In genomic region chr10:24616536-24616935, GRCh38 we compare ENCODE assay signal across 33 cellular contexts.
A peak's percentile ranks its signal among the peaks of the same experiment; 100 is the strongest.
DNase-seq lines count a peak whose midpoint lies in the region; ATAC-seq, FAIRE-seq and TF ChIP-seq lines count a peak whose summit lies in the region.
"Had no signal": no experiment of that assay in that cellular context is flagged by ENCODE, and none has a peak within 500 bp of the region (broad histone marks: within the 10 kb centered on the region; RNA-seq: fewer than 3 reads in every experiment).

No MANE protein-coding gene starts in this region.

- H3K27ac Mint-ChIP-seq in HFFc6, result peak overlapping the region; percentile 70
- H3K27ac Mint-ChIP-seq in astrocyte (ENCODE audit: unreplicated experiment), result no peak overlapping the region
- no peak overlapping the region for H3K27ac Mint-ChIP-seq in T-helper 17 cell
- H3K27ac Mint-ChIP-seq: activated CD4-positive, alpha-beta T cell treated with anti-CD3 and anti-CD28 coated beads, Interleukin-2, amount 10 ng/mL, durations not matched to agents 24 days and 14 days; activated naive CD8-positive, alpha-beta T cell treated with anti-CD3 and anti-CD28 coated beads for 36 hours; B cell; CD8-positive, alpha-beta memory T cell; dendritic cell treated with granulocyte-macrophage colony-stimulating factor and Interleukin-4, amounts not matched to agents 40 ng/mL and 50 ng/mL, for 4 days had no signal

- peaks cover 4% of the 10 kb centered on the region for H3K79me2 ChIP-seq in ACC112 (ENCODE audit: control insufficient read depth, insufficient read depth, low read length, unreplicated experiment)
- peaks cover 30% of the 10 kb centered on the region for H3K79me2 ChIP-seq in astrocyte (ENCODE audit: insufficient read depth, low read length)
- H3K79me2 ChIP-seq in keratinocyte (ENCODE audit: control insufficient read depth, insufficient read depth, low read length), result peaks cover 12% of the 10 kb centered on the region
- H3K79me2 ChIP-seq: hepatocyte had no signal

- H2AFZ ChIP-seq in ACC112 (ENCODE audit: low read length, unreplicated experiment), result no peak overlapping the region
- H2AFZ ChIP-seq in astrocyte (ENCODE audit: low read depth, low read length), result no peak overlapping the region
- H2AFZ ChIP-seq in keratinocyte (ENCODE audit: control insufficient read depth, low read length), result no peak overlapping the region
- H2AFZ ChIP-seq: hepatocyte had no signal

- intact Hi-C loops in esophagus muscularis mucosa (cut with DNase I), result loop anchor here (5.0 kb wide), 1 partner anchor 461 kb away; no protein-coding TSS in a partner anchor

- no peak for ATAC-seq in T-helper 17 cell
- ATAC-seq: gastroesophageal sphincter, left colon, pancreas had no signal

- H3K4me1 Mint-ChIP-seq in HFFc6 (ENCODE audit: low read depth), result peaks cover 25% of the 10 kb centered on the region
- H3K4me1 Mint-ChIP-seq in astrocyte (ENCODE audit: low read depth, unreplicated experiment), result no peaks in the 10 kb centered on the region
- peaks cover 17% of the 10 kb centered on the region for H3K4me1 Mint-ChIP-seq in T-helper 17 cell
- H3K4me1 Mint-ChIP-seq: B cell; central memory CD8-positive, alpha-beta T cell had no signal

- H3K27me3 ChIP-seq in ACC112 (ENCODE audit: insufficient read depth, low read length), result no peaks in the 10 kb centered on the region
- H3K27me3 ChIP-seq in astrocyte (ENCODE audit: insufficient read depth, low read length), result no peaks in the 10 kb centered on the region
- H3K27me3 ChIP-seq in keratinocyte (ENCODE audit: control insufficient read depth, extremely low read depth, insufficient read depth, low read length), result no peaks in the 10 kb centered on the region
- H3K27me3 ChIP-seq in esophagus muscularis mucosa, result no peaks in the 10 kb centered on the region
- H3K27me3 ChIP-seq: ascending aorta, gastroesophageal sphincter, hepatocyte, pancreas, upper lobe of left lung had no signal

- no peak for TF ChIP-seq CTCF in HFFc6 (IDR thresholded peaks at IDR 0.05)
- TF ChIP-seq CTCF in astrocyte (IDR thresholded peaks at IDR 0.05; ENCODE audit: insufficient read depth, low read depth, low read length), result no peak
- TF ChIP-seq CTCF in keratinocyte (optimal IDR thresholded peaks at IDR 0.05 in 1 of 3, IDR thresholded peaks at IDR 0.05 in 1 of 3, conservative IDR thresholded peaks at IDR 0.05 in 1 of 3; ENCODE audit: extremely low read depth in 1 of 3, insufficient read depth in 2 of 3, low read length in 3 of 3), result no peak
- no peak for TF ChIP-seq CTCF in esophagus muscularis mucosa (IDR thresholded peaks at IDR 0.05)

- H3K9me3 ChIP-seq in astrocyte (ENCODE audit: insufficient read depth, low read depth, low read length) (no peaks in the 10 kb centered on the region), keratinocyte (ENCODE audit: control insufficient read depth, low read depth, low read length) (no peaks in the 10 kb centered on the region), esophagus muscularis mucosa (no peaks in the 10 kb centered on the region), T-helper 17 cell (ENCODE audit: control insufficient read depth, low read length, poor library complexity, severe bottlenecking) (no peaks in the 10 kb centered on the region)
- H3K9me3 ChIP-seq: ascending aorta, gastroesophageal sphincter, pancreas, upper lobe of left lung had no signal

- 92% methylated on average over 3 of the region's 3 CpGs for WGBS in esophagus muscularis mucosa

- dilution Hi-C loops in keratinocyte (cut with MboI; ENCODE audit: extremely low pct_ligation_motif_present, low sequenced_read_pairs), result no loop called here

- H3K4me3 Mint-ChIP-seq in HFFc6 (peak overlapping the region; percentile 28), astrocyte (ENCODE audit: unreplicated experiment) (no peak overlapping the region), T-helper 17 cell (no peak overlapping the region)
- H3K4me3 Mint-ChIP-seq: activated CD4-positive, alpha-beta T cell treated with anti-CD3 and anti-CD28 coated beads, Interleukin-2, amount 10 ng/mL, durations not matched to agents 24 days and 14 days; activated naive CD8-positive, alpha-beta T cell treated with anti-CD3 and anti-CD28 coated beads for 36 hours; B cell; CD8-positive, alpha-beta memory T cell; central memory CD8-positive, alpha-beta T cell; dendritic cell treated with granulocyte-macrophage colony-stimulating factor and Interleukin-4, amounts not matched to agents 40 ng/mL and 50 ng/mL, for 4 days had no signal

- no peak overlapping the region for H3K4me2 ChIP-seq in astrocyte (ENCODE audit: low read length)
- no peak overlapping the region for H3K4me2 ChIP-seq in keratinocyte (ENCODE audit: control insufficient read depth, extremely low read depth, insufficient read depth, low read depth, low read length)
- H3K4me2 ChIP-seq: hepatocyte had no signal

- no peak for TF ChIP-seq POLR2A in esophagus muscularis mucosa (IDR thresholded peaks at IDR 0.05; ENCODE audit: low read depth)

- FAIRE-seq in astrocyte (lab: Jason Lieb, UNC) (no peak), keratinocyte (lab: Jason Lieb, UNC) (no peak)
- FAIRE-seq: GM12892, pancreas, RCC 7860, small intestine had no signal

- peaks cover 11% of the 10 kb centered on the region for H3K4me1 ChIP-seq in ACC112 (ENCODE audit: control insufficient read depth, insufficient read depth, low read length, unreplicated experiment)
- H3K4me1 ChIP-seq in astrocyte (ENCODE audit: insufficient read depth, low read length), result no peaks in the 10 kb centered on the region
- peaks cover 17% of the 10 kb centered on the region for H3K4me1 ChIP-seq in keratinocyte (ENCODE audit: control insufficient read depth, extremely low read depth, insufficient read depth, low read length)
- no peaks in the 10 kb centered on the region for H3K4me1 ChIP-seq in esophagus muscularis mucosa
- H3K4me1 ChIP-seq: ascending aorta, gastroesophageal sphincter, pancreas, upper lobe of left lung had no signal

- H3K27ac ChIP-seq in ACC112 (ENCODE audit: low read depth, low read length) (peak overlapping the region; percentile 42), astrocyte (ENCODE audit: low read depth, low read length) (no peak overlapping the region), keratinocyte (ENCODE audit: control insufficient read depth, insufficient read depth, low read length) (peak overlapping the region; percentile 29), esophagus muscularis mucosa (replicated peaks in 1 of 4) (no peak overlapping the region)
- H3K27ac ChIP-seq: ascending aorta, gastroesophageal sphincter, hepatocyte, pancreas, upper lobe of left lung, WERI-Rb-1 had no signal

- peaks cover 3% of the 10 kb centered on the region for H3K27me3 Mint-ChIP-seq in HFFc6 (ENCODE audit: insufficient read depth)
- no peaks in the 10 kb centered on the region for H3K27me3 Mint-ChIP-seq in astrocyte (ENCODE audit: low read depth, unreplicated experiment)
- H3K27me3 Mint-ChIP-seq in T-helper 17 cell, result no peaks in the 10 kb centered on the region
- H3K27me3 Mint-ChIP-seq: activated CD4-positive, alpha-beta T cell treated with anti-CD3 and anti-CD28 coated beads, Interleukin-2, amount 10 ng/mL, durations not matched to agents 24 days and 14 days; activated naive CD8-positive, alpha-beta T cell treated with anti-CD3 and anti-CD28 coated beads for 36 hours; B cell; CD8-positive, alpha-beta memory T cell; central memory CD8-positive, alpha-beta T cell; dendritic cell treated with granulocyte-macrophage colony-stimulating factor and Interleukin-4, amounts not matched to agents 40 ng/mL and 50 ng/mL, for 4 days had no signal

- TF ChIP-seq EP300 in esophagus muscularis mucosa (IDR thresholded peaks at IDR 0.05), result no peak

- no peaks in the 10 kb centered on the region for H3K9me1 ChIP-seq in keratinocyte (ENCODE audit: control insufficient read depth, extremely low read depth, insufficient read depth, low read length)

- H3K4me3 ChIP-seq in ACC112 (ENCODE audit: low read depth, low read length) (no peak overlapping the region), astrocyte (ENCODE audit: insufficient read depth, low read depth, low read length) (no peak overlapping the region), keratinocyte (ENCODE audit: control insufficient read depth in 2 of 3, extremely low read depth in 1 of 3, insufficient read depth in 2 of 3, low read depth in 1 of 3, low read length in 3 of 3) (no peak overlapping the region), esophagus muscularis mucosa (no peak overlapping the region)
- H3K4me3 ChIP-seq: ascending aorta, gastroesophageal sphincter, hepatocyte, pancreas, upper lobe of left lung had no signal

- H3K36me3 ChIP-seq in ACC112 (ENCODE audit: insufficient read depth, low read length) (peaks cover 11% of the 10 kb centered on the region; the same call in 1 of the 2 replicates), astrocyte (ENCODE audit: insufficient read depth, low read length) (no peaks in the 10 kb centered on the region), keratinocyte (ENCODE audit: control insufficient read depth in 2 of 2, extremely low read depth in 1 of 2, insufficient read depth in 2 of 2, low read length in 2 of 2) (peaks cover 4 to 13% of the 10 kb centered on the region in 2 experiments), esophagus muscularis mucosa (peaks cover 0 to 31% (median 12%) of the 10 kb centered on the region in 4 donors)
- H3K36me3 ChIP-seq: WERI-Rb-1 had no signal

- no peak overlapping the region for H3K9ac ChIP-seq in astrocyte (ENCODE audit: low read length)
- no peak overlapping the region for H3K9ac ChIP-seq in keratinocyte (ENCODE audit: control insufficient read depth, extremely low read depth, insufficient read depth, low read length)

- H4K20me1 ChIP-seq in astrocyte (ENCODE audit: insufficient read depth, low read length) (peaks cover 3% of the 10 kb centered on the region), keratinocyte (ENCODE audit: control insufficient read depth, extremely low read depth, insufficient read depth, low read length) (no peaks in the 10 kb centered on the region)

- H3K36me3 Mint-ChIP-seq in HFFc6 (ENCODE audit: low read depth) (peaks cover 9% of the 10 kb centered on the region), astrocyte (ENCODE audit: low read depth, unreplicated experiment) (peaks cover 16% of the 10 kb centered on the region), T-helper 17 cell (ENCODE audit: low read depth) (peaks cover 9% of the 10 kb centered on the region)
- H3K36me3 Mint-ChIP-seq: activated naive CD8-positive, alpha-beta T cell treated with anti-CD3 and anti-CD28 coated beads for 36 hours had no signal

- peak; percentile 27 for DNase-seq in HFFc6
- DNase-seq in astrocyte (ENCODE audit: low read depth), result peak; percentile 22
- DNase-seq in keratinocyte (ENCODE audit: low read depth, low spot score), result no peak
- no peak for DNase-seq in anterior cingulate cortex (lab: John Stamatoyannopoulos, UW)
- DNase-seq in esophagus muscularis mucosa (ENCODE audit: extremely low spot score), result no peak
- DNase-seq in activated T-cell treated with anti-CD3 and anti-CD28 coated beads for 4 hours, result no peak
- DNase-seq in T-helper 17 cell, result no peak
- DNase-seq: activated CD4-positive, alpha-beta T cell treated with anti-CD3 and anti-CD28 coated beads, Interleukin-2, amount 10 ng/mL, durations not matched to agents 24 days and 14 days; activated gamma-delta T cell; activated naive CD8-positive, alpha-beta T cell treated with anti-CD3 and anti-CD28 coated beads for 36 hours; activated T-cell treated with anti-CD3 and anti-CD28 coated beads, Interleukin-2, amount 50 U/mL, for 1 hour; CD8-positive, alpha-beta memory T cell; left colon; NCI-H1092; NCI-H187; NCI-H446 treated with DMSO at 0.1 percent for 48 hours; NCI-H82; pancreas; retina; small intestine; stimulated activated naive CD4-positive, alpha-beta T cell; T1000; upper lobe of left lung; WERI-Rb-1 had no signal

- no peaks in the 10 kb centered on the region for H3K9me3 Mint-ChIP-seq in HFFc6
- no peaks in the 10 kb centered on the region for H3K9me3 Mint-ChIP-seq in astrocyte (ENCODE audit: unreplicated experiment)
- H3K9me3 Mint-ChIP-seq: activated CD4-positive, alpha-beta T cell treated with anti-CD3 and anti-CD28 coated beads, Interleukin-2, amount 10 ng/mL, durations not matched to agents 24 days and 14 days; activated naive CD8-positive, alpha-beta T cell treated with anti-CD3 and anti-CD28 coated beads for 36 hours; CD8-positive, alpha-beta memory T cell; central memory CD8-positive, alpha-beta T cell; dendritic cell treated with granulocyte-macrophage colony-stimulating factor and Interleukin-4, amounts not matched to agents 40 ng/mL and 50 ng/mL, for 4 days had no signal

Comparison
In these comparisons a context has a peak if more than half of its experiments do, and no peak if none do; other contexts are left out.
1. H3K27ac ChIP-seq: peak in ACC112 (single experiment) and keratinocyte (single experiment); none in astrocyte (single experiment) and esophagus muscularis mucosa (0 of 4).
2. DNase-seq: peak in HFFc6 (single experiment) and astrocyte (single experiment); none in keratinocyte (single experiment), anterior cingulate cortex (0 of 58), esophagus muscularis mucosa (single experiment), activated T-cell treated with anti-CD3 and anti-CD28 coated beads for 4 hours (single experiment) and T-helper 17 cell (0 of 3).